Comparison of ENCODE assay signal across 8 cellular contexts in genomic region chrX:120603707-120604358, GRCh38. TPM values are rescaled to one million over a fixed set of nuclear protein-coding genes. Genes with fewer than 3 reads are reported as not detected.
DNase-seq lines count a peak whose midpoint lies in the region; ATAC-seq and TF ChIP-seq lines count a peak whose summit lies in the region.

MCTS1 (plus strand) TSS chrX:120604101; CDS start chrX:120604237, 136 bp downstream.

- H3K4me1 ChIP-seq in endodermal cell (ENCODE audit: control insufficient read depth, insufficient read depth, low read length), result no peaks in the 10 kb centered on the region
- H3K4me1 ChIP-seq in mesendoderm (ENCODE audit: control insufficient read depth, low read depth, low read length), result no peaks in the 10 kb centered on the region

- H3K56ac ChIP-seq in mesendoderm (ENCODE audit: low read length), result peak within 1 kb of the TSS; percentile 82

- peak; percentile 85 for DNase-seq in COLO668 (lab: John Stamatoyannopoulos, UW; ENCODE audit: unreplicated experiment)
- DNase-seq in HT-29 (ENCODE audit: low spot score), result peak; percentile 85
- peak; percentile 86 for DNase-seq in NOMO-1 treated with dmso at 0.1 percent for 144 hours (lab: John Stamatoyannopoulos, UW; ENCODE audit: unreplicated experiment)
- DNase-seq in activated CD8-positive, alpha-beta memory T cell treated with anti-CD3 and anti-CD28 coated beads for 48 hours (ENCODE audit: low read depth in 2 of 3, low spot score in 2 of 3), result peak in 2 of 3 experiments; percentile 34 to 35
- DNase-seq in endodermal cell, result peak; percentile 91
- peak; percentile 98 for DNase-seq in mesendoderm
- peak; percentile 48 for DNase-seq in stimulated activated CD8-positive, alpha-beta memory T cell treated with anti-CD3 and anti-CD28 coated beads, Interleukin-15, amount 100 ng/mL, for 1 hour (ENCODE audit: low read depth)

- peak; percentile 60 for ATAC-seq in GM19468 (IDR thresholded peaks at IDR 0.05; ENCODE audit: extremely low read depth, unreplicated experiment)

- H3K9me3 ChIP-seq in endodermal cell (ENCODE audit: control insufficient read depth, low read length), result no peaks in the 10 kb centered on the region

- no peak for TF ChIP-seq CTCF in endodermal cell (conservative IDR thresholded peaks at IDR 0.05)

- WGBS in endodermal cell (ENCODE audit: insufficient coverage in 1 of 2, insufficient read length in 1 of 2), 2 experiments, result 0% methylated on average over 25 of the region's 31 CpGs; no CpG with 5 or more reads in 1 of the 2 experiments
- no CpG with 5 or more reads among the region's 31 CpGs for WGBS in mesendoderm (ENCODE audit: extremely low coverage, insufficient coverage, low lambda C conversion rate)

- peak within 1 kb of the TSS; percentile 75 for H3K27ac ChIP-seq in endodermal cell (ENCODE audit: low read depth, low read length)
- peak within 1 kb of the TSS; percentile 84 for H3K27ac ChIP-seq in mesendoderm (ENCODE audit: low read depth, low read length)

- H4K8ac ChIP-seq in mesendoderm (ENCODE audit: low read depth, low read length), result peak within 1 kb of the TSS; percentile 98

- no peaks in the 10 kb centered on the region for H3K79me1 ChIP-seq in mesendoderm (ENCODE audit: low read length)

- no peaks in the 10 kb centered on the region for H3K79me2 ChIP-seq in mesendoderm (ENCODE audit: control insufficient read depth, insufficient read depth, low read length)

- no peak within 1 kb of the TSS for H2BK120ac ChIP-seq in mesendoderm (ENCODE audit: low read depth, low read length)

- peaks cover 6% of the 10 kb centered on the region for H3K36me3 Mint-ChIP-seq in endodermal cell (ENCODE audit: low read depth)

- peaks cover 48% of the 10 kb centered on the region for H3K9me3 Mint-ChIP-seq in endodermal cell

- H3K4me1 Mint-ChIP-seq in endodermal cell, result peaks cover 5% of the 10 kb centered on the region

- no peak within 1 kb of the TSS for H2BK5ac ChIP-seq in mesendoderm (ENCODE audit: low read length)

- H3K4me3 ChIP-seq in endodermal cell (ENCODE audit: low read length) (peak within 1 kb of the TSS; percentile 97), mesendoderm (ENCODE audit: low read length) (peak within 1 kb of the TSS; percentile 77)

- peak within 1 kb of the TSS; percentile 95 for H3K27ac Mint-ChIP-seq in endodermal cell

- peaks cover 10% of the 10 kb centered on the region for H3K27me3 Mint-ChIP-seq in endodermal cell (ENCODE audit: insufficient read depth)

- H2AK5ac ChIP-seq in mesendoderm (ENCODE audit: low read length), result no peak within 1 kb of the TSS

- peak within 1 kb of the TSS; percentile 88 for H3K4me3 Mint-ChIP-seq in endodermal cell

- H2BK15ac ChIP-seq in mesendoderm (replicated peaks; ENCODE audit: low read depth), result no peak within 1 kb of the TSS

- H4K5ac ChIP-seq in mesendoderm (ENCODE audit: low read length), result no peak within 1 kb of the TSS

- no peaks in the 10 kb centered on the region for H3K27me3 ChIP-seq in endodermal cell (ENCODE audit: control insufficient read depth, insufficient read depth, low read length, poor library complexity, severe bottlenecking)
- H3K27me3 ChIP-seq in mesendoderm (ENCODE audit: insufficient read depth, low read length, poor library complexity), result no peaks in the 10 kb centered on the region

- no peak within 1 kb of the TSS for H3K23ac ChIP-seq in mesendoderm (ENCODE audit: low read length)

- H3K9ac ChIP-seq in endodermal cell (ENCODE audit: extremely low read depth, low read length, poor library complexity, severe bottlenecking) (peak within 1 kb of the TSS; percentile 62), mesendoderm (ENCODE audit: low read length) (peak within 1 kb of the TSS; percentile 82)

- H3K4ac ChIP-seq in mesendoderm (ENCODE audit: low read depth, low read length), result no peak within 1 kb of the TSS

- H3K36me3 ChIP-seq in endodermal cell (ENCODE audit: control insufficient read depth, insufficient read depth, low read length) (no peaks in the 10 kb centered on the region), mesendoderm (ENCODE audit: control insufficient read depth, insufficient read depth, low read length) (no peaks in the 10 kb centered on the region)

- H3K18ac ChIP-seq in mesendoderm (ENCODE audit: low read length), result peak within 1 kb of the TSS; percentile 3

- H3K4me2 ChIP-seq in mesendoderm (ENCODE audit: low read length), result peak within 1 kb of the TSS; percentile 66

RNA-seq across cellular contexts. Expression of gene MCTS1, which starts in this region (rescaled TPM):
- 20.1 and 24.4 TPM in 2 replicates for total RNA-seq in HT-29 (2014; rRNA removed; shearing (Covaris generic))
- 10 to 100 TPM; 24.0 to 27.3 TPM for total RNA-seq in endodermal cell
- polyA plus RNA-seq in endodermal cell (2013, experiment 1 of 2), result 48.7 TPM
- polyA plus RNA-seq in endodermal cell (2013, experiment 2 of 2), result 44.0 TPM
- 48.5 TPM for polyA plus RNA-seq in mesendoderm (2013, experiment 1 of 2)
- polyA plus RNA-seq in mesendoderm (2013, experiment 2 of 2), result 45.9 TPM

Comparison
In these comparisons a context has a peak if more than half of its experiments do, and no peak if none do; other contexts are left out.
1. Peak in every context shown above with its lines: DNase-seq, ATAC-seq, H3K4me3 ChIP-seq and H3K27ac ChIP-seq.
2. DNase-seq: peak in every context shown above with its lines; median percentile 98 in mesendoderm; 91 in endodermal cell; 86 in NOMO-1 treated with dmso at 0.1 percent for 144 hours; 85 in COLO668; 85 in HT-29; 48 in stimulated activated CD8-positive, alpha-beta memory T cell treated with anti-CD3 and anti-CD28 coated beads, Interleukin-15, amount 100 ng/mL, for 1 hour; 34 in activated CD8-positive, alpha-beta memory T cell treated with anti-CD3 and anti-CD28 coated beads for 48 hours.